8 cellular contexts compared by ENCODE assay signal in the genomic region with DNA sequence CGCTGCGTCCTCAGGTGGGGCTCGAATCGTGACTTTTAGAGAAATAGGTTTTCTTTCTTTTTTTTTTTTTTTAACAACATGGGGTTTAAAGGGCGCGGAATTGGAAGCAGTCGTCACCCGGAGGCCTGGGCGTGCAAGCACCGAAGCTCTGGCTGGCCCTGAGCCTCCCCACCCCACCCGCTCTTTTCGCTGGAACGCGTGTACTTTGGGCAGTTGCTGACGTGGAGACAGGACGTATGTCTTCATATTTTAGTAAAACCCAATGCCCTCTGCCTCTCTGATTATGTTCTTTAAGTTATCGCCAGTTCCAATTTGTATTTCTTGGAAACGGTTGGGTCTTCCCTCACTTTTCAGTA. TPM values are rescaled to one million over a fixed set of nuclear protein-coding genes. Genes with fewer than 3 reads are reported as not detected.
DNase-seq lines count a peak whose midpoint lies in the region; ATAC-seq, FAIRE-seq and TF ChIP-seq lines count a peak whose summit lies in the region.

No MANE protein-coding gene starts in this region.

- no peak for TF ChIP-seq POLR2A in GM18505 (IDR thresholded peaks at IDR 0.05; ENCODE audit: borderline replicate concordance, extremely low read depth, insufficient read depth, insufficient read length)

- FAIRE-seq in pancreas (lab: Jason Lieb, UNC) = no peak

- peaks cover 12% of the 10 kb centered on the region for H3K4me1 Mint-ChIP-seq in activated T-helper 2 cell treated with anti-CD3 and anti-CD28 coated beads, Interferon-gamma antibody, Interleukin-2, Interleukin-4, amounts not matched to agents 10 μg/mL and 5 μg/mL and 100 μg/mL, durations not matched to agents 14 hours and 24 hours and 36 hours (ENCODE audit: low read depth)

- H3K4me3 ChIP-seq in pancreas = peak overlapping the region; percentile 85 to 97 (median 88)

- H3K4me3 Mint-ChIP-seq in activated T-helper 2 cell treated with anti-CD3 and anti-CD28 coated beads, Interferon-gamma antibody, Interleukin-2, Interleukin-4, amounts not matched to agents 10 μg/mL and 5 μg/mL and 100 μg/mL, durations not matched to agents 14 hours and 24 hours and 36 hours (ENCODE audit: low read depth) = peak overlapping the region; percentile 87

- DNase-seq in COR-L47 (lab: John Stamatoyannopoulos, UW) (peak; percentile 30), LoVo (ENCODE audit: low spot score) (peak; percentile 39), glomerular visceral epithelial cell (ENCODE audit: extremely low spot score) (peak; percentile 39), pancreas (peak in 5 of 6 donors; percentile 51 to 73 (median 60)), NCI-H1417 treated with DMSO at 0.1 percent for 48 hours (lab: John Stamatoyannopoulos, UW) (no peak)
- DNase-seq in activated T-helper 2 cell treated with anti-CD3 and anti-CD28 coated beads, Interferon-gamma antibody, Interleukin-2, Interleukin-4, amounts not matched to agents 10 μg/mL and 5 μg/mL and 100 μg/mL, durations not matched to agents 14 hours and 24 hours and 36 hours (ENCODE audit: low spot score) = peak; percentile 41

- peaks cover 7 to 10% (median 9%) of the 10 kb centered on the region in 3 donors for H3K4me1 ChIP-seq in pancreas

- no peaks in the 10 kb centered on the region for H3K36me3 ChIP-seq in pancreas

- peak overlapping the region; percentile 81 to 92 (median 91) for H3K27ac ChIP-seq in pancreas

- no peaks in the 10 kb centered on the region for H3K27me3 ChIP-seq in pancreas

- ATAC-seq in GM21423 (IDR thresholded peaks at IDR 0.05; ENCODE audit: unreplicated experiment) (peak; percentile 23), pancreas (peak; percentile 51 to 72 (median 61)), GM18505 (IDR thresholded peaks at IDR 0.05; ENCODE audit: unreplicated experiment) (no peak)

- TF ChIP-seq CTCF in pancreas (IDR thresholded peaks at IDR 0.05) = no peak

- no peaks in the 10 kb centered on the region for H3K9me3 ChIP-seq in pancreas

- H3K27me3 Mint-ChIP-seq in activated T-helper 2 cell treated with anti-CD3 and anti-CD28 coated beads, Interferon-gamma antibody, Interleukin-2, Interleukin-4, amounts not matched to agents 10 μg/mL and 5 μg/mL and 100 μg/mL, durations not matched to agents 14 hours and 24 hours and 36 hours (ENCODE audit: low read depth) = no peaks in the 10 kb centered on the region

- no peaks in the 10 kb centered on the region for H3K9me3 Mint-ChIP-seq in activated T-helper 2 cell treated with anti-CD3 and anti-CD28 coated beads, Interferon-gamma antibody, Interleukin-2, Interleukin-4, amounts not matched to agents 10 μg/mL and 5 μg/mL and 100 μg/mL, durations not matched to agents 14 hours and 24 hours and 36 hours

- H3K36me3 Mint-ChIP-seq in activated T-helper 2 cell treated with anti-CD3 and anti-CD28 coated beads, Interferon-gamma antibody, Interleukin-2, Interleukin-4, amounts not matched to agents 10 μg/mL and 5 μg/mL and 100 μg/mL, durations not matched to agents 14 hours and 24 hours and 36 hours (ENCODE audit: low read depth) = peaks cover 19% of the 10 kb centered on the region

- H3K27ac Mint-ChIP-seq in activated T-helper 2 cell treated with anti-CD3 and anti-CD28 coated beads, Interferon-gamma antibody, Interleukin-2, Interleukin-4, amounts not matched to agents 10 μg/mL and 5 μg/mL and 100 μg/mL, durations not matched to agents 14 hours and 24 hours and 36 hours = peak overlapping the region; percentile 97

- intact Hi-C loops in activated T-helper 2 cell treated with anti-CD3 and anti-CD28 coated beads, Interferon-gamma antibody, Interleukin-2, Interleukin-4, amounts not matched to agents 10 μg/mL and 5 μg/mL and 100 μg/mL, durations not matched to agents 14 hours and 24 hours and 36 hours (cut with micrococcal nuclease) = loop anchor here (1.0 to 10.0 kb wide), 3 partner anchors 65 to 177 kb away; a partner anchor contains a TSS
- intact Hi-C loops in pancreas (cut with DNase I) = no loop called here

- WGBS in pancreas, 2 donors = 0% methylated on average over 18 of the region's 18 CpGs

RNA-seq across cellular contexts. Expression of a gene that starts 0.6 kb away (rescaled TPM):
- 12.3 and 12.4 TPM in 2 replicates for total RNA-seq in activated T-helper 2 cell treated with anti-CD3 and anti-CD28 coated beads, Interferon-gamma antibody, Interleukin-2, Interleukin-4, amounts not matched to agents 10 μg/mL and 5 μg/mL and 100 μg/mL, durations not matched to agents 14 hours and 24 hours and 36 hours
- total RNA-seq in pancreas = 1 to 10 TPM; 1.1 to 3.2 (median 2.4) TPM
- 1 to 10 TPM; 3.1 to 4.7 TPM for polyA plus RNA-seq in pancreas
